ENCODE assay signal across 18 cellular contexts in the genomic region with DNA sequence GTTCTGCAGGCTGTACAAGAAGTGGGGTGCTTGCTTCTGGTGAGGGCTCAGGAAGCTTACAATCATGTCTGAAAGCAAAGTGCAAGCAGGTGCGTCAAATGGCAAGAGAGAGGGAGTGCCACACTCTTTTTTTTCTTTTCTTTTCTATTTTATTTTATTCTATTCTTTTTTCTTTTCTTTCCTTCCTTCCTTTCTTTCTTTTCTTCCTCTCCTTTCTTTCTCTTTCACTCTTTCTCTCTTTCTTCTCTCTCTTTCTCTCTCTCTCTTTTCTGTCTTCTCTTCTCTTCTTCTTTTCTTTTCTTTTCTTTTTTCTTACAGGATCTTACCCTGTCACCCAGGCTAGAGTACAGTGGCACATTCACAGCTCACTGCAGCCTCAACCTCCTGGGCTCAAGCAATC. TPM values are rescaled to one million over a fixed set of nuclear protein-coding genes. Genes with fewer than 3 reads are reported as not detected.
DNase-seq lines count a peak whose midpoint lies in the region; ATAC-seq, FAIRE-seq and TF ChIP-seq lines count a peak whose summit lies in the region.
"Had no signal": no experiment of that assay in that cellular context is flagged by ENCODE, and none has a peak within 500 bp of the region (broad histone marks: within the 10 kb centered on the region; RNA-seq: fewer than 3 reads in every experiment).

No MANE protein-coding gene starts in this region.

- no peak for TF ChIP-seq CTCF in HEK293 (tag by site-specific recombination; IDR thresholded peaks at IDR 0.05)
- TF ChIP-seq CTCF in K562 (IDR thresholded peaks at IDR 0.05 in 2 of 3, conservative IDR thresholded peaks at IDR 0.05 in 1 of 3; ENCODE audit: insufficient read depth in 2 of 3, low read depth in 1 of 3, low read length in 3 of 3): no peak

- 80% methylated on average over 1 of the region's 1 CpG for WGBS in K562 (ENCODE audit: insufficient coverage, low coverage, missing lambda C conversion rate)

- no peak overlapping the region for H3K4me3 Mint-ChIP-seq in activated naive CD4-positive, alpha-beta T cell treated with anti-CD3 and anti-CD28 coated beads, Interleukin-2, amount 50 U/mL, for 24 hours
- H3K4me3 Mint-ChIP-seq in activated CD4-positive, alpha-beta T cell treated with anti-CD3 and anti-CD28 coated beads, Interleukin-2, amount 10 ng/mL, durations not matched to agents 7 days and 5 days: no peak overlapping the region
- H3K4me3 Mint-ChIP-seq: B cell; CD8-positive, alpha-beta memory T cell had no signal

- no peaks in the 10 kb centered on the region for H4K20me1 ChIP-seq in K562 (replicated peaks; ENCODE audit: control insufficient read depth, insufficient read depth, low read length)
- H4K20me1 ChIP-seq: BLaER1 treated with 17β-estradiol and CSF1 and Interleukin-3, amounts not matched to agents 10 nM and 100 nM had no signal

- no peak for TF ChIP-seq RAD21 in K562 (CRISPR knock-in tag; conservative IDR thresholded peaks at IDR 0.05 in 1 of 2, IDR thresholded peaks at IDR 0.05 in 1 of 2)

- H3K27me3 ChIP-seq in K562 (ENCODE audit: control insufficient read depth in 2 of 2, insufficient read depth in 2 of 2, low read length in 2 of 2): no peaks in the 10 kb centered on the region
- H3K27me3 ChIP-seq: BLaER1 treated with 17β-estradiol and CSF1 and Interleukin-3, amounts not matched to agents 10 nM and 100 nM had no signal

- no peak overlapping the region for H3K27ac ChIP-seq in HEK293 (ENCODE audit: extremely low read depth, low read depth, low read length)
- H3K27ac ChIP-seq in K562 (ENCODE audit: extremely low read depth, low read depth, low read length): no peak overlapping the region
- H3K27ac ChIP-seq: BLaER1 treated with 17β-estradiol and CSF1 and Interleukin-3, amounts not matched to agents 10 nM and 100 nM had no signal

- DNase-seq in activated naive CD4-positive, alpha-beta T cell treated with anti-CD3 and anti-CD28 coated beads, Interleukin-2, amount 50 U/mL, for 16 hours: no peak
- DNase-seq in K562 (ENCODE audit: extremely low read depth in 1 of 4, low spot score in 3 of 4) (no peak), HuH-7.5 (ENCODE audit: low spot score) (no peak), activated gamma-delta T cell (lab: John Stamatoyannopoulos, UW) (no peak)
- no peak for DNase-seq in activated CD4-positive, alpha-beta T cell treated with anti-CD3 and anti-CD28 coated beads, Interleukin-2, amount 10 ng/mL, durations not matched to agents 7 days and 5 days
- DNase-seq: 8988T; CD8-positive, alpha-beta memory T cell; COR-L47; DMS 273 treated with DMSO at 0.1 percent for 48 hours; DMS53; GOT3; H7 had no signal

- in situ Hi-C loops in K562 (cut with MboI): no loop called here

- H2AFZ ChIP-seq in K562 (ENCODE audit: low read depth, low read length): no peak overlapping the region

- H3K9me1 ChIP-seq in K562 (ENCODE audit: control insufficient read depth, insufficient read depth, low read length): no peaks in the 10 kb centered on the region

- H3K36me3 Mint-ChIP-seq in activated naive CD4-positive, alpha-beta T cell treated with anti-CD3 and anti-CD28 coated beads, Interleukin-2, amount 50 U/mL, for 24 hours: peaks cover 8% of the 10 kb centered on the region
- H3K36me3 Mint-ChIP-seq in activated CD4-positive, alpha-beta T cell treated with anti-CD3 and anti-CD28 coated beads, Interleukin-2, amount 10 ng/mL, durations not matched to agents 7 days and 5 days (ENCODE audit: low read depth): peaks cover 3% of the 10 kb centered on the region

- POLR2A ChIA-PET in HEK293 (lab: Yijun Ruan, JAX) (no interaction called here), K562 (lab: Yijun Ruan, JAX) (no interaction called here)
- POLR2A ChIA-PET in activated CD4-positive, alpha-beta T cell treated with anti-CD3 and anti-CD28 coated beads, Interleukin-2, amount 10 ng/mL, durations not matched to agents 7 days and 5 days (lab: Charles Lee): no interaction called here

- FAIRE-seq in K562 (lab: Jason Lieb, UNC): no peak
- FAIRE-seq: G401.6, GM12891 had no signal

- intact Hi-C loops in K562 (cut with micrococcal nuclease): no loop called here

- H3K4me3 ChIP-seq in HEK293 (ENCODE audit: low read depth, low read length) (no peak overlapping the region), K562 (no peak overlapping the region)
- H3K4me3 ChIP-seq: BLaER1 treated with 17β-estradiol and CSF1 and Interleukin-3, amounts not matched to agents 10 nM and 100 nM had no signal

- peaks cover 9% of the 10 kb centered on the region for H3K4me1 Mint-ChIP-seq in activated naive CD4-positive, alpha-beta T cell treated with anti-CD3 and anti-CD28 coated beads, Interleukin-2, amount 50 U/mL, for 24 hours
- no peaks in the 10 kb centered on the region for H3K4me1 Mint-ChIP-seq in activated CD4-positive, alpha-beta T cell treated with anti-CD3 and anti-CD28 coated beads, Interleukin-2, amount 10 ng/mL, durations not matched to agents 7 days and 5 days
- H3K4me1 Mint-ChIP-seq: B cell; CD8-positive, alpha-beta memory T cell had no signal

- H3K4me1 ChIP-seq in HEK293 (ENCODE audit: control insufficient read depth, insufficient read depth, low read length): peaks cover 7% of the 10 kb centered on the region; the same call in 1 of the 2 replicates
- peaks cover 4 to 7% of the 10 kb centered on the region in 2 experiments; a peak in 3 of 5 replicates for H3K4me1 ChIP-seq in K562 (replicated peaks in 1 of 2; ENCODE audit: control insufficient read depth in 2 of 2, insufficient read depth in 2 of 2, low read length in 2 of 2)
- H3K4me1 ChIP-seq: BLaER1 treated with 17β-estradiol and CSF1 and Interleukin-3, amounts not matched to agents 10 nM and 100 nM had no signal

- CTCF ChIA-PET in HEK293 (lab: Yijun Ruan, JAX): interaction anchor here (1.4 kb wide), 1 partner anchor 105 kb away, joined by 3 read pairs; no protein-coding TSS in a partner anchor
- CTCF ChIA-PET in K562 (lab: Yijun Ruan, JAX; ENCODE audit: low intra/inter-chr PET ratio): no interaction called here
- CTCF ChIA-PET in activated CD4-positive, alpha-beta T cell treated with anti-CD3 and anti-CD28 coated beads, Interleukin-2, amount 10 ng/mL, durations not matched to agents 7 days and 5 days (lab: Charles Lee): interaction anchor here (0.7 kb wide), 1 partner anchor 105 kb away, joined by 3 read pairs; no protein-coding TSS in a partner anchor

- no TSS peak for BruUV-seq in K562 (replicated peaks; lab: Mats Ljungman, UMichigan)

- H3K36me3 ChIP-seq in HEK293 (ENCODE audit: control insufficient read depth in 2 of 2, insufficient read depth in 1 of 2, low read length in 2 of 2) (peaks cover 0 to 9% of the 10 kb centered on the region in 2 experiments; a peak in 1 of 3 replicates), K562 (ENCODE audit: control insufficient read depth, insufficient read depth, low read length) (peaks cover 3% of the 10 kb centered on the region; the same call in 1 of the 3 replicates)

- H3K27me3 Mint-ChIP-seq in activated naive CD4-positive, alpha-beta T cell treated with anti-CD3 and anti-CD28 coated beads, Interleukin-2, amount 50 U/mL, for 24 hours: no peaks in the 10 kb centered on the region
- H3K27me3 Mint-ChIP-seq in activated CD4-positive, alpha-beta T cell treated with anti-CD3 and anti-CD28 coated beads, Interleukin-2, amount 10 ng/mL, durations not matched to agents 7 days and 5 days: no peaks in the 10 kb centered on the region
- H3K27me3 Mint-ChIP-seq: B cell; CD8-positive, alpha-beta memory T cell had no signal

- H3K9me3 ChIP-seq in HEK293 (ENCODE audit: control insufficient read depth, insufficient read depth, low read depth, low read length) (no peaks in the 10 kb centered on the region), K562 (replicated peaks; ENCODE audit: control insufficient read depth, insufficient read depth, low read depth, low read length) (no peaks in the 10 kb centered on the region)

- TF ChIP-seq EP300 in K562 (IDR thresholded peaks at IDR 0.05; ENCODE audit: low read length): no peak

- H3K79me2 ChIP-seq in K562 (ENCODE audit: control insufficient read depth, insufficient read depth, low read length): peaks cover 3% of the 10 kb centered on the region; the same call in 1 of the 3 replicates

- no peak for TF ChIP-seq POLR2A in K562 (conservative IDR thresholded peaks at IDR 0.05)

- no peak for ATAC-seq in K562

- no peak overlapping the region for H3K4me2 ChIP-seq in K562 (ENCODE audit: insufficient read depth, low read length)
- H3K4me2 ChIP-seq: BLaER1 treated with 17β-estradiol and CSF1 and Interleukin-3, amounts not matched to agents 10 nM and 100 nM had no signal

- H3K27ac Mint-ChIP-seq in activated naive CD4-positive, alpha-beta T cell treated with anti-CD3 and anti-CD28 coated beads, Interleukin-2, amount 50 U/mL, for 24 hours: peak overlapping the region; percentile 2
- no peak overlapping the region for H3K27ac Mint-ChIP-seq in activated CD4-positive, alpha-beta T cell treated with anti-CD3 and anti-CD28 coated beads, Interleukin-2, amount 10 ng/mL, durations not matched to agents 7 days and 5 days
- H3K27ac Mint-ChIP-seq: B cell had no signal

- H3K9me3 Mint-ChIP-seq in activated naive CD4-positive, alpha-beta T cell treated with anti-CD3 and anti-CD28 coated beads, Interleukin-2, amount 50 U/mL, for 24 hours: no peaks in the 10 kb centered on the region
- no peaks in the 10 kb centered on the region for H3K9me3 Mint-ChIP-seq in activated CD4-positive, alpha-beta T cell treated with anti-CD3 and anti-CD28 coated beads, Interleukin-2, amount 10 ng/mL, durations not matched to agents 7 days and 5 days
- H3K9me3 Mint-ChIP-seq: CD8-positive, alpha-beta memory T cell had no signal

- no peak overlapping the region for H3K9ac ChIP-seq in K562 (ENCODE audit: insufficient read depth in 1 of 2, low read depth in 2 of 2, low read length in 2 of 2)
- H3K9ac ChIP-seq: BLaER1 treated with 17β-estradiol and CSF1 and Interleukin-3, amounts not matched to agents 10 nM and 100 nM had no signal

RNA-seq across cellular contexts. Expression of a gene that starts 19.5 kb away (rescaled TPM):
- 4.4 and 16.0 TPM in 2 replicates for total RNA-seq in K562 (2011; cell fraction: chromatin; rRNA removed; ENCODE audit: low replicate concordance)
- 4.3 TPM in 2 replicates for total RNA-seq in K562 (2011; cell fraction: nucleolus; rRNA removed)
- total RNA-seq in K562 (2011; cell fraction: nucleoplasm; rRNA removed): 6.1 and 11.8 TPM in 2 replicates
- total RNA-seq in K562 (2014; rRNA removed) (14.1 and 20.9 TPM in 2 replicates), K562 (2014; rRNA removed; fragmentation: Illumina TruSeq; extraction: Trizol) (65.7 and 75.7 TPM in 2 replicates), K562 (2015; rRNA removed; fragmentation: Illumina TruSeq; extraction: Trizol) (46.3 and 49.2 TPM in 2 replicates), K562 (2021) (57.9 and 58.1 TPM in 2 replicates)
- polyA plus RNA-seq in K562 (2011; rRNA removed) (99.7 and 129 TPM in 2 replicates), K562 (2014; fragmentation: Illumina TruSeq; extraction: Trizol) (72.2 and 82.8 TPM in 2 replicates), K562 (2014; fragmentation: Nextera tagmentation; extraction: Ambion mirVana) (100 to 1,000 TPM; 106 to 127 TPM), K562 (2014; rRNA removed) (37.6 and 40.4 TPM in 2 replicates)
- 24.7 and 40.8 TPM in 2 replicates for polyA plus RNA-seq in K562 (2011; cell fraction: cytosol; rRNA removed)
- 11.4 and 19.8 TPM in 2 replicates for polyA plus RNA-seq in K562 (2011; cell fraction: nucleus; rRNA removed)
- polyA plus RNA-seq in K562 (2012): 54.7 and 56.0 TPM in 2 replicates
- 48.9 and 54.5 TPM in 2 replicates for polyA minus RNA-seq in K562 (2011; rRNA and poly(A)+ RNA removed)
- polyA minus RNA-seq in K562 (2011; cell fraction: cytosol; rRNA and poly(A)+ RNA removed): 13.7 and 18.1 TPM in 2 replicates
- 3.6 and 6.2 TPM in 2 replicates for polyA minus RNA-seq in K562 (2011; cell fraction: nucleus; rRNA and poly(A)+ RNA removed)
- 10 to 100 TPM; 16.0 to 18.3 TPM for total RNA-seq in activated CD4-positive, alpha-beta T cell treated with anti-CD3 and anti-CD28 coated beads, Interleukin-2, amount 10 ng/mL, durations not matched to agents 7 days and 5 days

RNA-seq across cellular contexts. Expression of a gene that starts 19.7 kb away (rescaled TPM):
- total RNA-seq in K562 (2011; cell fraction: chromatin; rRNA removed; ENCODE audit: low replicate concordance): 36.5 and 52.5 TPM in 2 replicates
- total RNA-seq in K562 (2011; cell fraction: nucleolus; rRNA removed): 30.2 and 34.3 TPM in 2 replicates
- 41.6 and 42.5 TPM in 2 replicates for total RNA-seq in K562 (2011; cell fraction: nucleoplasm; rRNA removed)
- total RNA-seq in K562 (2014; rRNA removed): 29.0 and 46.5 TPM in 2 replicates
- total RNA-seq in K562 (2014; rRNA removed; fragmentation: Illumina TruSeq; extraction: Trizol): 31.8 and 32.9 TPM in 2 replicates
- 27.3 and 28.6 TPM in 2 replicates for total RNA-seq in K562 (2015; rRNA removed; fragmentation: Illumina TruSeq; extraction: Trizol)
- total RNA-seq in K562 (2021): 37.9 and 38.2 TPM in 2 replicates
- polyA plus RNA-seq in K562 (2011; rRNA removed): 41.3 and 60.1 TPM in 2 replicates
- 10.1 and 18.1 TPM in 2 replicates for polyA plus RNA-seq in K562 (2011; cell fraction: cytosol; rRNA removed)
- polyA plus RNA-seq in K562 (2011; cell fraction: nucleus; rRNA removed): 28.7 and 29.2 TPM in 2 replicates
- 43.5 and 47.6 TPM in 2 replicates for polyA plus RNA-seq in K562 (2012)
- polyA plus RNA-seq in K562 (2014; fragmentation: Illumina TruSeq; extraction: Trizol): 53.6 and 56.8 TPM in 2 replicates
- 10 to 100 TPM; 27.7 to 28.7 TPM for polyA plus RNA-seq in K562 (2014; fragmentation: Nextera tagmentation; extraction: Ambion mirVana)
- 53.0 and 56.5 TPM in 2 replicates for polyA plus RNA-seq in K562 (2014; rRNA removed)
- polyA minus RNA-seq in K562 (2011; rRNA and poly(A)+ RNA removed): 29.1 and 37.8 TPM in 2 replicates
- polyA minus RNA-seq in K562 (2011; cell fraction: cytosol; rRNA and poly(A)+ RNA removed): 12.4 and 13.6 TPM in 2 replicates
- 31.9 and 71.3 TPM in 2 replicates for polyA minus RNA-seq in K562 (2011; cell fraction: nucleus; rRNA and poly(A)+ RNA removed)
- 10 to 100 TPM; 43.0 to 47.1 TPM for total RNA-seq in activated CD4-positive, alpha-beta T cell treated with anti-CD3 and anti-CD28 coated beads, Interleukin-2, amount 10 ng/mL, durations not matched to agents 7 days and 5 days

RNA-seq across cellular contexts. Expression of a gene that starts 32.5 kb away (rescaled TPM):
- total RNA-seq in K562 (2011; cell fraction: chromatin; rRNA removed; ENCODE audit: low replicate concordance): 43.5 and 83.8 TPM in 2 replicates
- total RNA-seq in K562 (2011; cell fraction: nucleolus; rRNA removed): 36.7 and 38.0 TPM in 2 replicates
- 66.0 and 93.1 TPM in 2 replicates for total RNA-seq in K562 (2011; cell fraction: nucleoplasm; rRNA removed)
- total RNA-seq in K562 (2014; rRNA removed) (48.5 and 52.9 TPM in 2 replicates), K562 (2014; rRNA removed; fragmentation: Illumina TruSeq; extraction: Trizol) (110 and 124 TPM in 2 replicates), K562 (2015; rRNA removed; fragmentation: Illumina TruSeq; extraction: Trizol) (111 and 113 TPM in 2 replicates), K562 (2021) (113 and 117 TPM in 2 replicates)
- polyA plus RNA-seq in K562 (2011; rRNA removed) (76.7 and 105 TPM in 2 replicates), K562 (2014; fragmentation: Illumina TruSeq; extraction: Trizol) (86.2 and 111 TPM in 2 replicates), K562 (2014; fragmentation: Nextera tagmentation; extraction: Ambion mirVana) (100 to 1,000 TPM; 355 to 579 TPM), K562 (2014; rRNA removed) (56.8 and 65.6 TPM in 2 replicates)
- 37.7 and 38.4 TPM in 2 replicates for polyA plus RNA-seq in K562 (2011; cell fraction: cytosol; rRNA removed)
- polyA plus RNA-seq in K562 (2011; cell fraction: nucleus; rRNA removed): 55.2 and 65.3 TPM in 2 replicates
- 55.2 and 66.1 TPM in 2 replicates for polyA plus RNA-seq in K562 (2012)
- polyA minus RNA-seq in K562 (2011; rRNA and poly(A)+ RNA removed): 117 and 150 TPM in 2 replicates
- polyA minus RNA-seq in K562 (2011; cell fraction: cytosol; rRNA and poly(A)+ RNA removed): 41.9 and 92.5 TPM in 2 replicates
- polyA minus RNA-seq in K562 (2011; cell fraction: nucleus; rRNA and poly(A)+ RNA removed): 37.2 and 54.4 TPM in 2 replicates
- total RNA-seq in activated CD4-positive, alpha-beta T cell treated with anti-CD3 and anti-CD28 coated beads, Interleukin-2, amount 10 ng/mL, durations not matched to agents 7 days and 5 days: 100 to 1,000 TPM; 138 to 153 TPM

RNA-seq across cellular contexts. Expression of a gene that starts 40.4 kb away (rescaled TPM):
- not detected in 2 replicates for total RNA-seq in K562 (2011; cell fraction: chromatin; rRNA removed; ENCODE audit: low replicate concordance)
- total RNA-seq in K562 (2011; cell fraction: nucleolus; rRNA removed): not detected in 2 replicates
- not detected in 2 replicates for total RNA-seq in K562 (2011; cell fraction: nucleoplasm; rRNA removed)
- total RNA-seq in K562 (2014; rRNA removed) (not detected in 2 replicates), K562 (2014; rRNA removed; fragmentation: Illumina TruSeq; extraction: Trizol) (not detected in 2 replicates), K562 (2015; rRNA removed; fragmentation: Illumina TruSeq; extraction: Trizol) (not detected in 2 replicates), K562 (2021) (not detected in 2 replicates)
- polyA plus RNA-seq in K562 (2011; rRNA removed) (not detected in 2 replicates), K562 (2014; fragmentation: Illumina TruSeq; extraction: Trizol) (0.01 TPM in 1 of 2 replicates, not detected in the other), K562 (2014; fragmentation: Nextera tagmentation; extraction: Ambion mirVana) (not detected), K562 (2014; rRNA removed) (0.03 TPM in 1 of 2 replicates, not detected in the other)
- polyA plus RNA-seq in K562 (2011; cell fraction: cytosol; rRNA removed): not detected in 2 replicates
- polyA plus RNA-seq in K562 (2011; cell fraction: nucleus; rRNA removed): not detected in 2 replicates
- 0.01 TPM in 2 replicates for polyA plus RNA-seq in K562 (2012)
- not detected in 2 replicates for polyA minus RNA-seq in K562 (2011; rRNA and poly(A)+ RNA removed)
- not detected in 2 replicates for polyA minus RNA-seq in K562 (2011; cell fraction: cytosol; rRNA and poly(A)+ RNA removed)
- not detected in 2 replicates for polyA minus RNA-seq in K562 (2011; cell fraction: nucleus; rRNA and poly(A)+ RNA removed)
- total RNA-seq in activated CD4-positive, alpha-beta T cell treated with anti-CD3 and anti-CD28 coated beads, Interleukin-2, amount 10 ng/mL, durations not matched to agents 7 days and 5 days: under 1 TPM; 0.10 to 0.15 TPM
- polyA plus RNA-seq: CD8-positive, alpha-beta memory T cell had no signal
